In the genomic region with DNA sequence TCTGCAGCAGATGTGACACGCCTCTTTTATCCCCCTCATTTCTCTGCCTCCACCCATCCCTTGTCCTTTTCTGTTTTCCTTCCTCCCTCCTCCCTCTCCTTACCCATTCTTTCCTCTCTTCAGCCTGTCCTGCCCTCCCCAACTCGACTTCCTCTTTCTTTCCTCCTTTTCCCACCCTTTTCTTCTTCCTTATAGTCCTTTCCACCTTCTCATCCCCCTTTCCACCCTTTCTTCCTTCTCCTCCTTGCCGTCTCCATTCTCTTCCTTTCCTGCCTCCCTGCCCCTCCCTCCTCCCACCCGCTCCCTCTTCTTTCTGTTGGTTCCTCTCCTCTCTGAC, we compare ENCODE assay signal across 10 cellular contexts. TPM values are rescaled to one million over a fixed set of nuclear protein-coding genes. Genes with fewer than 3 reads are reported as not detected.
DNase-seq lines count a peak whose midpoint lies in the region; ATAC-seq, FAIRE-seq and TF ChIP-seq lines count a peak whose summit lies in the region.
"Had no signal": no experiment of that assay in that cellular context is flagged by ENCODE, and none has a peak within 500 bp of the region (broad histone marks: within the 10 kb centered on the region; RNA-seq: fewer than 3 reads in every experiment).

No MANE protein-coding gene starts in this region.

- TF ChIP-seq RAD21 in A549 (conservative IDR thresholded peaks at IDR 0.05 in 1 of 2, IDR thresholded peaks at IDR 0.05 in 1 of 2) = no peak

- H3K4me3 ChIP-seq in A549 = peak overlapping the region; percentile 60; the same call in 2 of the 3 replicates

- peaks cover 83% of the 10 kb centered on the region for H3K9me3 ChIP-seq in A549
- H3K9me3 ChIP-seq: thyroid gland had no signal

- FAIRE-seq in A549 (lab: Jason Lieb, UNC) = no peak

- H3K9me3 Mint-ChIP-seq in HFFc6 (peaks cover 38% of the 10 kb centered on the region), brain (peaks cover 45 to 69% (median 51%) of the 10 kb centered on the region in 5 experiments), naive B cell (peaks cover 5 to 25% (median 11%) of the 10 kb centered on the region in 7 donors)

- H3K27ac Mint-ChIP-seq in HFFc6 = no peak overlapping the region
- peak overlapping the region in 4 of 5 experiments; percentile 94 to 96 (median 96) for H3K27ac Mint-ChIP-seq in brain
- peak overlapping the region; percentile 59 to 92 (median 88) for H3K27ac Mint-ChIP-seq in naive B cell

- H3K4me1 ChIP-seq in A549 = no peaks in the 10 kb centered on the region

- WGBS in A549 (ENCODE audit: missing lambda C conversion rate) = 58% methylated on average over 4 of the region's 4 CpGs

- no peak for DNase-seq in A549 (ENCODE audit: low read depth in 1 of 2, low spot score in 1 of 2)
- no peak for DNase-seq in HFFc6
- DNase-seq in naive B cell = no peak
- DNase-seq in amniotic stem cell (lab: John Stamatoyannopoulos, UW) = no peak
- no peak for DNase-seq in globus pallidus (ENCODE audit: low spot score)
- DNase-seq in NCI-H2029 (lab: John Stamatoyannopoulos, UW) = no peak

- H3K27ac ChIP-seq in A549 = peak overlapping the region in 1 of 2 experiments; percentile 92; a peak in 3 of 6 replicates
- H3K27ac ChIP-seq: cardiac muscle cell had no signal

- H3K27me3 Mint-ChIP-seq in HFFc6 (ENCODE audit: insufficient read depth) (peaks cover 3% of the 10 kb centered on the region; the same call in 1 of the 2 replicates), brain (peaks cover 22% of the 10 kb centered on the region), naive B cell (peaks cover 0 to 12% (median 0%) of the 10 kb centered on the region in 3 donors)

- no peak for TF ChIP-seq POLR2A in A549 (IDR thresholded peaks at IDR 0.05; ENCODE audit: low read length)

- H3K4me1 Mint-ChIP-seq in HFFc6 (ENCODE audit: low read depth) = peaks cover 13% of the 10 kb centered on the region
- H3K4me1 Mint-ChIP-seq in brain = peaks cover 27% of the 10 kb centered on the region
- peaks cover 27 to 37% (median 31%) of the 10 kb centered on the region in 3 donors for H3K4me1 Mint-ChIP-seq in naive B cell

- peaks cover 30% of the 10 kb centered on the region for H3K36me3 Mint-ChIP-seq in HFFc6 (ENCODE audit: low read depth)
- peaks cover 45% of the 10 kb centered on the region for H3K36me3 Mint-ChIP-seq in brain
- peaks cover 0 to 14% of the 10 kb centered on the region in 2 donors for H3K36me3 Mint-ChIP-seq in naive B cell

- ATAC-seq in A549 (no peak), naive B cell (ENCODE audit: low read depth in 2 of 2) (no peak), HG02759 (IDR thresholded peaks at IDR 0.05; ENCODE audit: unreplicated experiment) (no peak)

- CTCF ChIA-PET in A549 (lab: Yijun Ruan, JAX) = no interaction called here

- TF ChIP-seq CTCF in A549 (IDR thresholded peaks at IDR 0.05) (no peak), HFFc6 (IDR thresholded peaks at IDR 0.05) (no peak), brain (conservative IDR thresholded peaks at IDR 0.05) (no peak)

- no peak for TF ChIP-seq EP300 in A549 (IDR thresholded peaks at IDR 0.05)

- POLR2A ChIA-PET in A549 (lab: Yijun Ruan, JAX) = interaction anchor here (0.9 to 1.4 kb wide), 3 partner anchors 26 to 280 kb away, joined by 3 to 7 read pairs (median 3); a partner anchor contains a TSS

- peak overlapping the region; percentile 70 for H3K4me2 ChIP-seq in A549

- H3K4me3 Mint-ChIP-seq in HFFc6 = peak overlapping the region; percentile 94
- H3K4me3 Mint-ChIP-seq in brain = peak overlapping the region; percentile 97 to 100 (median 99)
- H3K4me3 Mint-ChIP-seq in naive B cell = peak overlapping the region; percentile 81 to 97 (median 92)

TF ChIP-seq in A549, 52 proteins besides CTCF, POLR2A, EP300 and RAD21:
- TF ChIP-seq, protein P1, sequence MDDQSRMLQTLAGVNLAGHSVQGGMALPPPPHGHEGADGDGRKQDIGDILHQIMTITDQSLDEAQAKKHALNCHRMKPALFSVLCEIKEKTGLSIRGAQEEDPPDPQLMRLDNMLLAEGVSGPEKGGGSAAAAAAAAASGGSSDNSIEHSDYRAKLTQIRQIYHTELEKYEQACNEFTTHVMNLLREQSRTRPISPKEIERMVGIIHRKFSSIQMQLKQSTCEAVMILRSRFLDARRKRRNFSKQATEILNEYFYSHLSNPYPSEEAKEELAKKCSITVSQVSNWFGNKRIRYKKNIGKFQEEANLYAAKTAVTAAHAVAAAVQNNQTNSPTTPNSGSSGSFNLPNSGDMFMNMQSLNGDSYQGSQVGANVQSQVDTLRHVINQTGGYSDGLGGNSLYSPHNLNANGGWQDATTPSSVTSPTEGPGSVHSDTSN (IDR thresholded peaks at IDR 0.05) = no peak
- TF ChIP-seq TP53 (CRISPR knock-in tag; IDR thresholded peaks at IDR 0.05) = no peak

RNA-seq across cellular contexts. Expression of a gene that starts 0.7 kb away (rescaled TPM):
- polyA plus RNA-seq in A549 (2011; rRNA removed) (6.7 and 6.8 TPM in 2 replicates), A549 (2017; fragmentation: RNase III; extraction: RNeasy Plus Mini Kit Qiagen cat#74134 plus additional on column Dnase treatment) (6.9 to 8.1 TPM (median 7.9 TPM) in 3 replicates), brain (ENCODE audit: insufficient read depth, low read depth, low replicate concordance) (10.9 TPM), naive B cell (ENCODE audit: low read depth in 6 of 6) (10 to 100 TPM in 3 of 6 donors, 1 to 10 TPM in 3; 7.9 to 20.5 (median 10.4) TPM)
- 10.0 and 15.1 TPM in 2 replicates for polyA plus RNA-seq in A549 (2012; cell fraction: cytosol; rRNA removed)
- 8.1 and 10.7 TPM in 2 replicates for polyA plus RNA-seq in A549 (2012; cell fraction: nucleus; rRNA removed)
- polyA minus RNA-seq in A549 (2011; rRNA and poly(A)+ RNA removed) = 8.0 and 8.6 TPM in 2 replicates
- 1 to 10 TPM; 5.1 to 5.9 (median 5.6) TPM for total RNA-seq in HFFc6 (2021; fragmentation: NEBNext Ultra II Directional; extraction: Animal tissue kit (Norgen Biotek cat#: 25700))

RNA-seq across cellular contexts. Expression of a gene that starts 27.1 kb away (rescaled TPM):
- 2.8 and 3.9 TPM in 2 replicates for polyA plus RNA-seq in A549 (2011; rRNA removed)
- 0.78 and 0.89 TPM in 2 replicates for polyA plus RNA-seq in A549 (2012; cell fraction: cytosol; rRNA removed)
- polyA plus RNA-seq in A549 (2012; cell fraction: nucleus; rRNA removed) = 1.5 and 2.0 TPM in 2 replicates
- 1.6 to 1.7 TPM (median 1.7 TPM) in 3 replicates for polyA plus RNA-seq in A549 (2017; fragmentation: RNase III; extraction: RNeasy Plus Mini Kit Qiagen cat#74134 plus additional on column Dnase treatment)
- polyA minus RNA-seq in A549 (2011; rRNA and poly(A)+ RNA removed) = 1.3 and 1.7 TPM in 2 replicates
- 1 to 10 TPM; 2.2 to 3.1 (median 2.6) TPM for total RNA-seq in HFFc6 (2021; fragmentation: NEBNext Ultra II Directional; extraction: Animal tissue kit (Norgen Biotek cat#: 25700))
- 3.9 TPM for polyA plus RNA-seq in brain (ENCODE audit: insufficient read depth, low read depth, low replicate concordance)
- 1 to 10 TPM; 1.6 to 4.5 (median 2.8) TPM for polyA plus RNA-seq in naive B cell (ENCODE audit: low read depth in 6 of 6)

RNA-seq across cellular contexts. Expression of a gene that starts 48.5 kb away (rescaled TPM):
- polyA plus RNA-seq in A549 (2011; rRNA removed) (0.15 TPM in 1 of 2 replicates, not detected in the other), A549 (2017; fragmentation: RNase III; extraction: RNeasy Plus Mini Kit Qiagen cat#74134 plus additional on column Dnase treatment) (not detected in 3 replicates), brain (ENCODE audit: insufficient read depth, low read depth, low replicate concordance) (0.85 TPM), naive B cell (ENCODE audit: low read depth in 6 of 6) (under 1 TPM in 1 of 6 donors, not detected in 5; 0.30 TPM)
- not detected in 2 replicates for polyA plus RNA-seq in A549 (2012; cell fraction: cytosol; rRNA removed)
- polyA plus RNA-seq in A549 (2012; cell fraction: nucleus; rRNA removed) = 0.09 TPM in 1 of 2 replicates, not detected in the other
- polyA minus RNA-seq in A549 (2011; rRNA and poly(A)+ RNA removed) = not detected in 2 replicates
- under 1 TPM in 2 of 6 experiments, not detected in 4; 0.21 TPM for total RNA-seq in HFFc6 (2021; fragmentation: NEBNext Ultra II Directional; extraction: Animal tissue kit (Norgen Biotek cat#: 25700))
- total RNA-seq: thyroid gland had no signal

RNA-seq across cellular contexts. Expression of a gene that starts 55.7 kb away (rescaled TPM):
- polyA plus RNA-seq in A549 (2011; rRNA removed) (7.9 and 8.1 TPM in 2 replicates), A549 (2017; fragmentation: RNase III; extraction: RNeasy Plus Mini Kit Qiagen cat#74134 plus additional on column Dnase treatment) (2.4 to 2.8 TPM (median 2.7 TPM) in 3 replicates), brain (ENCODE audit: insufficient read depth, low read depth, low replicate concordance) (5.8 TPM), naive B cell (ENCODE audit: low read depth in 6 of 6) (1 to 10 TPM in 5 of 6 donors, not detected in 1; 1.8 to 4.7 (median 4.1) TPM)
- 1.3 and 1.4 TPM in 2 replicates for polyA plus RNA-seq in A549 (2012; cell fraction: cytosol; rRNA removed)
- 1.4 and 1.6 TPM in 2 replicates for polyA plus RNA-seq in A549 (2012; cell fraction: nucleus; rRNA removed)
- polyA minus RNA-seq in A549 (2011; rRNA and poly(A)+ RNA removed) = 4.3 and 4.9 TPM in 2 replicates
- 1 to 10 TPM; 3.8 to 5.8 (median 5.0) TPM for total RNA-seq in HFFc6 (2021; fragmentation: NEBNext Ultra II Directional; extraction: Animal tissue kit (Norgen Biotek cat#: 25700))
